ENCODE assay signal across 14 cellular contexts in genomic region chr2:117958186-117958585, GRCh38. TPM values are rescaled to one million over a fixed set of nuclear protein-coding genes. Genes with fewer than 3 reads are reported as not detected.
A peak's percentile ranks its signal among the peaks of the same experiment; 100 is the strongest.
DNase-seq lines count a peak whose midpoint lies in the region; ATAC-seq, FAIRE-seq and TF ChIP-seq lines count a peak whose summit lies in the region.
"Had no signal": no experiment of that assay in that cellular context is flagged by ENCODE, and none has a peak within 500 bp of the region (broad histone marks: within the 10 kb centered on the region; RNA-seq: fewer than 3 reads in every experiment).

No MANE protein-coding gene starts in this region.

- H3K4me2 ChIP-seq in endothelial cell of umbilical vein (ENCODE audit: insufficient read depth, low read length) (peak overlapping the region; percentile 43), osteoblast (ENCODE audit: insufficient read depth, low read length) (peak overlapping the region; percentile 9)

- peak; percentile 96 for FAIRE-seq in endothelial cell of umbilical vein (lab: Jason Lieb, UNC)

- H3K9me1 ChIP-seq in endothelial cell of umbilical vein (replicated peaks; ENCODE audit: control insufficient read depth, extremely low read depth, insufficient read depth, low read length), result no peaks in the 10 kb centered on the region

- CTCF ChIA-PET in BJ (lab: Yijun Ruan, JAX), result interaction anchor here (1.6 to 5.6 kb wide), 2 partner anchors 45 to 144 kb away, joined by 4 to 23 read pairs; partner anchors contain the start of gene DDX18
- CTCF ChIA-PET in endothelial cell of umbilical vein (lab: Charles Lee), result interaction anchor here (0.7 to 6.6 kb wide), 6 partner anchors 10 to 144 kb away, joined by 3 to 63 read pairs (median 5); partner anchors contain the start of gene DDX18

- H3K9ac ChIP-seq in endothelial cell of umbilical vein (replicated peaks; ENCODE audit: extremely low read depth, insufficient read depth, low read length), result peak overlapping the region; percentile 22

- dilution Hi-C loops in endothelial cell of umbilical vein (cut with MboI; ENCODE audit: extremely low pct_ligation_motif_present, low sequenced_read_pairs), result no loop called here

- TF ChIP-seq CTCF in BJ (IDR thresholded peaks at IDR 0.05; ENCODE audit: insufficient read depth, low read depth, low read length), result no peak
- TF ChIP-seq CTCF in endothelial cell of umbilical vein (IDR thresholded peaks at IDR 0.05; ENCODE audit: extremely low read depth in 1 of 2, insufficient read depth in 1 of 2, low read depth in 1 of 2, low read length in 2 of 2), result no peak
- TF ChIP-seq CTCF in osteoblast (IDR thresholded peaks at IDR 0.05; ENCODE audit: extremely low read depth, low read depth, low read length), result no peak

- peak; percentile 56 for DNase-seq in BJ (ENCODE audit: low read depth)
- peak; percentile 88 for DNase-seq in NCI-H460 (ENCODE audit: extremely low read depth, low read depth)
- DNase-seq in endothelial cell of umbilical vein (ENCODE audit: low read depth, low spot score), result peak; percentile 88
- peak; percentile 37 for DNase-seq in osteoblast (ENCODE audit: insufficient read length, low spot score, missing footprints)
- DNase-seq in activated naive CD4-positive, alpha-beta T cell (lab: John Stamatoyannopoulos, UW), result no peak
- no peak for DNase-seq in NK-92 (lab: John Stamatoyannopoulos, UW; ENCODE audit: unreplicated experiment)
- no peak for DNase-seq in NAMALWA (ENCODE audit: low spot score)
- DNase-seq: CD8-positive, alpha-beta T cell; MM.1S; NCI-H510A treated with DMSO at 0.1 percent for 48 hours had no signal

- POLR2A ChIA-PET in BJ (lab: Charles Lee), result no interaction called here
- POLR2A ChIA-PET in endothelial cell of umbilical vein (lab: Charles Lee), result interaction anchor here (1.2 kb wide), 1 partner anchor 102 kb away, joined by 4 read pairs; no protein-coding TSS in a partner anchor

- H3K79me2 ChIP-seq in endothelial cell of umbilical vein (ENCODE audit: control insufficient read depth, insufficient read depth, low read length) (no peaks in the 10 kb centered on the region), osteoblast (ENCODE audit: insufficient read depth, low read length) (no peaks in the 10 kb centered on the region)

- no peaks in the 10 kb centered on the region for H3K9me3 ChIP-seq in endothelial cell of umbilical vein (replicated peaks; ENCODE audit: control insufficient read depth, insufficient read depth, low read length)
- no peaks in the 10 kb centered on the region for H3K9me3 ChIP-seq in osteoblast (ENCODE audit: low read depth, low read length)
- H3K9me3 ChIP-seq: SJSA1, tibial nerve had no signal

- H3K4me1 ChIP-seq in endothelial cell of umbilical vein (ENCODE audit: control insufficient read depth, extremely low read depth, insufficient read depth, low read length) (peaks cover 37% of the 10 kb centered on the region), osteoblast (ENCODE audit: insufficient read depth, low read length) (peaks cover 41% of the 10 kb centered on the region)
- H3K4me1 ChIP-seq: tibial nerve had no signal

- no peak overlapping the region for H2AFZ ChIP-seq in endothelial cell of umbilical vein (ENCODE audit: low read depth, low read length)
- H2AFZ ChIP-seq in osteoblast (ENCODE audit: low read length), result no peak overlapping the region

- peak overlapping the region; percentile 86 for H3K27ac ChIP-seq in endothelial cell of umbilical vein (ENCODE audit: insufficient read depth, low read depth, low read length)
- H3K27ac ChIP-seq in osteoblast (ENCODE audit: low read depth, low read length), result peak overlapping the region; percentile 69
- H3K27ac ChIP-seq: coronary artery, SJSA1, tibial nerve had no signal

- H3K27me3 ChIP-seq in BJ (ENCODE audit: control insufficient read depth, insufficient read depth, low read length) (no peaks in the 10 kb centered on the region), endothelial cell of umbilical vein (ENCODE audit: control insufficient read depth in 2 of 2, insufficient read depth in 2 of 2, low read length in 2 of 2) (no peaks in the 10 kb centered on the region), osteoblast (ENCODE audit: insufficient read depth, low read length) (no peaks in the 10 kb centered on the region)
- H3K27me3 ChIP-seq: SJSA1, tibial nerve had no signal

- ATAC-seq in GM19035 (IDR thresholded peaks at IDR 0.05; ENCODE audit: unreplicated experiment), result no peak
- ATAC-seq: CD8-positive, alpha-beta T cell had no signal

- H3K4me3 ChIP-seq in BJ (ENCODE audit: low read depth, low read length) (no peak overlapping the region), endothelial cell of umbilical vein (replicated peaks in 1 of 3; ENCODE audit: insufficient read depth in 1 of 3, low read depth in 1 of 3, low read length in 3 of 3) (no peak overlapping the region), osteoblast (ENCODE audit: insufficient read depth, low read length) (no peak overlapping the region)
- H3K4me3 ChIP-seq: coronary artery, SJSA1, tibial nerve had no signal

- H4K20me1 ChIP-seq in endothelial cell of umbilical vein (replicated peaks; ENCODE audit: control insufficient read depth, extremely low read depth, insufficient read depth, low read length) (no peaks in the 10 kb centered on the region), osteoblast (ENCODE audit: insufficient read depth, low read length) (no peaks in the 10 kb centered on the region)

- no TSS peak for BruUV-seq in endothelial cell of umbilical vein (replicated peaks; lab: Mats Ljungman, UMichigan)

- intact Hi-C loops in endothelial cell of umbilical vein (cut with micrococcal nuclease), result loop anchor here (1.0 to 2.0 kb wide), 5 partner anchors 45 to 155 kb away; partner anchors contain the start of gene DDX18

- TF ChIP-seq POLR2A in endothelial cell of umbilical vein (IDR thresholded peaks at IDR 0.05; ENCODE audit: low read depth, low read length), result no peak

- no peaks in the 10 kb centered on the region for H3K36me3 ChIP-seq in BJ (ENCODE audit: control insufficient read depth, insufficient read depth, low read length)
- H3K36me3 ChIP-seq in endothelial cell of umbilical vein (ENCODE audit: control insufficient read depth in 2 of 2, extremely low read depth in 1 of 2, insufficient read depth in 2 of 2, low read length in 2 of 2), result peaks cover 5% of the 10 kb centered on the region in 2 experiments
- H3K36me3 ChIP-seq in osteoblast (ENCODE audit: insufficient read depth, low read length), result peaks cover 28% of the 10 kb centered on the region

TF ChIP-seq in endothelial cell of umbilical vein, 7 proteins besides CTCF, POLR2A, EP300 and RAD21:
- TF ChIP-seq FOS (IDR thresholded peaks at IDR 0.05; ENCODE audit: borderline replicate concordance, insufficient read depth, low read length) (peak; percentile 22), MAX (IDR thresholded peaks at IDR 0.05; ENCODE audit: insufficient read depth, insufficient read length) (no peak), EZH2 (IDR thresholded peaks at IDR 0.05; ENCODE audit: borderline replicate concordance, low read depth, low read length, severe bottlenecking) (no peak), POLR2AphosphoS5 (IDR thresholded peaks at IDR 0.05; ENCODE audit: insufficient read depth, low read depth, low read length) (peak; percentile 68), MYC (IDR thresholded peaks at IDR 0.05; ENCODE audit: low read depth, low read length) (no peak), GATA2 (IDR thresholded peaks at IDR 0.05; ENCODE audit: insufficient read depth, insufficient read length, low read depth, low read length) (peak; percentile 98), JUN (IDR thresholded peaks at IDR 0.05; ENCODE audit: borderline replicate concordance, insufficient read depth, insufficient read length, low read depth) (peak; percentile 69)

RNA-seq across cellular contexts. Expression of gene CCDC93, which starts 55.7 kb away (rescaled TPM):
- polyA plus RNA-seq in BJ (2011; rRNA removed) (12.8 and 17.3 TPM in 2 replicates), endothelial cell of umbilical vein (9.7 and 13.8 TPM in 2 replicates)
- polyA minus RNA-seq in BJ (2011; rRNA and poly(A)+ RNA removed), result 13.6 and 14.3 TPM in 2 replicates
- 13.5 and 17.0 TPM in 2 replicates for total RNA-seq in NCI-H460 (2014; rRNA removed; shearing (Covaris generic))
- polyA plus RNA-seq in NCI-H460 (2014; cell fraction: nucleus; rRNA removed), result 27.9 and 42.6 TPM in 2 replicates
- total RNA-seq in endothelial cell of umbilical vein (29.3 and 35.1 TPM in 2 replicates), osteoblast (40.5 and 47.7 TPM in 2 replicates)
- polyA plus RNA-seq in endothelial cell of umbilical vein (2011; cell fraction: cytosol; rRNA removed), result 9.0 and 10.0 TPM in 2 replicates
- polyA plus RNA-seq in endothelial cell of umbilical vein (2011; cell fraction: nucleus; rRNA removed), result 90.8 and 108 TPM in 2 replicates
- 22.7 and 24.7 TPM in 2 replicates for polyA plus RNA-seq in endothelial cell of umbilical vein (2012)
- polyA minus RNA-seq in endothelial cell of umbilical vein, result 27.0 and 33.9 TPM in 2 replicates
- polyA minus RNA-seq in endothelial cell of umbilical vein (2011; cell fraction: cytosol; rRNA and poly(A)+ RNA removed), result 6.5 TPM
- polyA minus RNA-seq in endothelial cell of umbilical vein (2011; cell fraction: nucleus; rRNA and poly(A)+ RNA removed), result 55.8 and 76.9 TPM in 2 replicates

Comparison
In these comparisons a context has a peak if more than half of its experiments do, and no peak if none do; other contexts are left out.
1. DNase-seq: peak in BJ (single experiment), NCI-H460 (single experiment), endothelial cell of umbilical vein (single experiment) and osteoblast (single experiment); none in activated naive CD4-positive, alpha-beta T cell (0 of 4), NK-92 (single experiment) and NAMALWA (single experiment).